ENCODE assay signal across 1 cellular context in the genomic region with DNA sequence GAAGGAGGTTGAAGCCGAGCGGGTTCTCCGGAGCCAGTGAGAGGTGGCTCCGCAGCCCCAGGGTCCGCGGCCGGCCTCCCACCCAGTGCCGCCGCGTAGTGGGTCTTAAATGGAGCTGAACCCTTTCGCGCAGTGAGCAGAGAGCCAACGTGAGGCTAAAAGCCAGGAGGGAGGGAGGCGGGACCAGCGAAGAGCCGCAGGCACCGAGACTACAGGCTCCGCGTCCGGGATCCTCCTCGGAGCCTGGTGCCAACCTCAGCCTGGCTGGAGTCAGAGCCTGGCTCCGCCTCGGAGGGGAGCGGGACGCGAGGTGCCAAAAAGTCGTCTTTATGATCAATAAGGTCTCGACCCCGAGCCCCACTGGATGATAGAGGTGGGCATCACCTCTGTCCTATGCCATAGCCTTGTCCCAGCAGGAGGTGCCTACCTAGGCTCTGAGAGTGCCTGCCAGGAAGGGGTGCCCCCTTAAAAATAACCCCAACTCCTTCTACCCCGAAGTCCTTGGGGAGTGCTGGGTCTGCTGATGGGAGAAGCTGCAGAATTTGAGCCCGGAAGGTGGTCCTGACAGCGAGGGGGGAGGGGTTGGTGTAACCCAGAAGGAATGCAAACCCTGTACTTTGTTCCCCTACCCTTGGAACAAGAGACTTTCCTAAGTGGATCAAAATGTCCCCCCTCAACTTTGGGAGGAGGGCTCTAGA.
TF ChIP-seq lines count a peak whose summit lies in the region.

No MANE protein-coding gene starts in this region.

TF ChIP-seq in HEK293, 187 proteins besides CTCF, POLR2A, EP300 and RAD21 (continued from another document):
- TF ChIP-seq ZNF776 (tag by site-specific recombination; IDR thresholded peaks at IDR 0.05; ENCODE audit: borderline replicate concordance) = no peak
- no peak for TF ChIP-seq PRDM1 (tag by site-specific recombination; IDR thresholded peaks at IDR 0.05)
- TF ChIP-seq ZNF214 (tag by site-specific recombination; IDR thresholded peaks at IDR 0.05; ENCODE audit: borderline replicate concordance) = no peak
- TF ChIP-seq ZNF341 (tag by site-specific recombination; IDR thresholded peaks at IDR 0.05; ENCODE audit: low read depth) = peak; percentile 98
- peak; percentile 70 for TF ChIP-seq ZNF600 (tag by site-specific recombination; IDR thresholded peaks at IDR 0.05)
- no peak for TF ChIP-seq ZBTB10 (tag by site-specific recombination; IDR thresholded peaks at IDR 0.05)
- TF ChIP-seq SP2 (tag by site-specific recombination; IDR thresholded peaks at IDR 0.05) = peak; percentile 79
- peak; percentile 23; the same call in 1 of the 2 replicates for TF ChIP-seq PRDM10 (tag by site-specific recombination; IDR thresholded peaks at IDR 0.05)
- no peak for TF ChIP-seq ZNF501 (tag by site-specific recombination; IDR thresholded peaks at IDR 0.05)
- TF ChIP-seq ZNF571 (tag by site-specific recombination; IDR thresholded peaks at IDR 0.05) = no peak
- no peak for TF ChIP-seq KLF10 (tag by site-specific recombination; IDR thresholded peaks at IDR 0.05)
- TF ChIP-seq ZNF335 (tag by site-specific recombination; conservative IDR thresholded peaks at IDR 0.05) = peak; percentile 53; the same call in 1 of the 2 replicates
- no peak for TF ChIP-seq ZNF658 (tag by site-specific recombination; IDR thresholded peaks at IDR 0.05)
- TF ChIP-seq ZBTB11 (tag by site-specific recombination; conservative IDR thresholded peaks at IDR 0.05; ENCODE audit: low read depth) = 0 out of 2 replicates have a peak, but pooled peaks have one; percentile 20
- TF ChIP-seq ZNF16 (tag by site-specific recombination; IDR thresholded peaks at IDR 0.05; ENCODE audit: low read depth) = no peak
- no peak for TF ChIP-seq ZNF548 (tag by site-specific recombination; IDR thresholded peaks at IDR 0.05)
- no peak for TF ChIP-seq ZNF514 (tag by site-specific recombination; IDR thresholded peaks at IDR 0.05)
- TF ChIP-seq ZNF629 (tag by site-specific recombination; IDR thresholded peaks at IDR 0.05) = 0 out of 2 replicates have a peak, but pooled peaks have one; percentile 19
- no peak for TF ChIP-seq ZNF140 (tag by site-specific recombination; IDR thresholded peaks at IDR 0.05)
- peak; percentile 5; the same call in 1 of the 2 replicates for TF ChIP-seq ZNF24 (tag by site-specific recombination; IDR thresholded peaks at IDR 0.05)
- no peak for TF ChIP-seq ZNF560 (tag by site-specific recombination; IDR thresholded peaks at IDR 0.05; ENCODE audit: borderline replicate concordance)
- TF ChIP-seq KLF17 (tag by site-specific recombination; IDR thresholded peaks at IDR 0.05) = 0 out of 2 replicates have a peak, but pooled peaks have one; percentile 5
- TF ChIP-seq SP3 (tag by site-specific recombination; IDR thresholded peaks at IDR 0.05) = no peak
